Comparison of ENCODE assay signal across 8 cellular contexts in genomic region chr18:70289351-70290330, GRCh38. TPM values are rescaled to one million over a fixed set of nuclear protein-coding genes. Genes with fewer than 3 reads are reported as not detected.
DNase-seq lines count a peak whose midpoint lies in the region; ATAC-seq and TF ChIP-seq lines count a peak whose summit lies in the region.

No MANE protein-coding gene starts in this region.

- in situ Hi-C loops in astrocyte of the spinal cord (cut with HindIII; ENCODE audit: low sequenced_read_pairs), result no loop called here

- CTCF ChIA-PET in AG04449 (lab: Yijun Ruan, JAX), result interaction anchor here (1.2 kb wide), 1 partner anchor 145 kb away, joined by 4 read pairs; no protein-coding TSS in a partner anchor

- H3K4me3 ChIP-seq in AG04449 (ENCODE audit: low read depth, low read length) (peak overlapping the region; percentile 76), GM12864 (ENCODE audit: low read depth, low read length) (peak overlapping the region; percentile 84), astrocyte of the spinal cord (ENCODE audit: low read depth, low read length) (peak overlapping the region; percentile 62), iPS DF 6.9 (ENCODE audit: low read length) (peak overlapping the region; percentile 100), skeletal muscle satellite cell (ENCODE audit: low read length) (peak overlapping the region; percentile 96)

- H3K4me2 ChIP-seq in skeletal muscle satellite cell (ENCODE audit: low read length), result peak overlapping the region; percentile 90

- H3K4me1 ChIP-seq in iPS DF 6.9 (ENCODE audit: control insufficient read depth, insufficient read depth, low read length) (no peaks in the 10 kb centered on the region), skeletal muscle satellite cell (ENCODE audit: control insufficient read depth, insufficient read depth, low read length) (peaks cover 27% of the 10 kb centered on the region)

- H3K27ac ChIP-seq in iPS DF 6.9 (ENCODE audit: low read length), result no peak overlapping the region

- peak; percentile 61 for ATAC-seq in HG02571 (IDR thresholded peaks at IDR 0.05; ENCODE audit: unreplicated experiment)

- H3K9me3 ChIP-seq in iPS DF 6.9 (ENCODE audit: control insufficient read depth, insufficient read depth, low read length) (no peaks in the 10 kb centered on the region), skeletal muscle satellite cell (replicated peaks; ENCODE audit: low read length) (no peaks in the 10 kb centered on the region)

- TF ChIP-seq CTCF in AG04449 (IDR thresholded peaks at IDR 0.05; ENCODE audit: insufficient read depth, low read length, missing control alignments) (no peak), GM12864 (IDR thresholded peaks at IDR 0.05; ENCODE audit: low read depth, low read length, missing control alignments) (no peak), astrocyte of the spinal cord (IDR thresholded peaks at IDR 0.05; ENCODE audit: low read depth, low read length) (no peak)

- WGBS in iPS DF 6.9 (ENCODE audit: insufficient coverage, insufficient read length), result no CpG with 5 or more reads among the region's 87 CpGs

- no peaks in the 10 kb centered on the region for H3K27me3 ChIP-seq in iPS DF 6.9 (ENCODE audit: control insufficient read depth, insufficient read depth, low read length)
- no peaks in the 10 kb centered on the region for H3K27me3 ChIP-seq in skeletal muscle satellite cell (ENCODE audit: control insufficient read depth, insufficient read depth, low read length)

- H3K9ac ChIP-seq in skeletal muscle satellite cell (ENCODE audit: low read depth, low read length), result peak overlapping the region; percentile 96

- POLR2A ChIA-PET in AG04449 (lab: Yijun Ruan, JAX), result interaction anchor here (0.6 kb wide), 1 partner anchor 30 kb away, joined by 4 read pairs; no protein-coding TSS in a partner anchor

- DNase-seq in AG04449 (ENCODE audit: low read depth, low spot score) (no peak), GM12864 (ENCODE audit: low read depth) (no peak), NAMALWA (ENCODE audit: low spot score) (peak; percentile 38), astrocyte of the spinal cord (ENCODE audit: low read depth, low spot score) (peak; percentile 48), iPS DF 6.9 (ENCODE audit: low read depth, low spot score) (no peak), GF-D8 (lab: John Stamatoyannopoulos, UW) (no peak)

- no peaks in the 10 kb centered on the region for H3K36me3 ChIP-seq in iPS DF 6.9 (ENCODE audit: control insufficient read depth, insufficient read depth, low read length)
- no peaks in the 10 kb centered on the region for H3K36me3 ChIP-seq in skeletal muscle satellite cell (ENCODE audit: insufficient read depth, low read length)

RNA-seq across cellular contexts. Expression of gene SOCS6, which starts 0.8 kb away (rescaled TPM):
- 26.6 and 33.2 TPM in 2 replicates for total RNA-seq in skeletal muscle satellite cell (2012; rRNA removed)

Comparison
In these comparisons a context has a peak if more than half of its experiments do, and no peak if none do; other contexts are left out.
1. DNase-seq: peak in NAMALWA (single experiment) and astrocyte of the spinal cord (single experiment); none in AG04449 (single experiment), GM12864 (single experiment), iPS DF 6.9 (single experiment) and GF-D8 (single experiment).
2. Peak in every context shown above with its lines, with median percentiles within 50 percentile points of each other: H3K4me3 ChIP-seq.